Comparison of ENCODE assay signal across 24 cellular contexts in genomic region chr5:90861843-90862586, GRCh38.
DNase-seq lines count a peak whose midpoint lies in the region; ATAC-seq and TF ChIP-seq lines count a peak whose summit lies in the region.
"Had no signal": no experiment of that assay in that cellular context is flagged by ENCODE, and none has a peak within 500 bp of the region (broad histone marks: within the 10 kb centered on the region; RNA-seq: fewer than 3 reads in every experiment).

No MANE protein-coding gene starts in this region.

- H3K9me3 ChIP-seq in right lobe of liver (no peaks in the 10 kb centered on the region), Karpas-422 (ENCODE audit: low read length) (no peaks in the 10 kb centered on the region)
- H3K9me3 ChIP-seq: esophagus squamous epithelium, gastroesophageal sphincter, stomach, tibial nerve had no signal

- H3K4me3 ChIP-seq in right lobe of liver (no peak overlapping the region), Karpas-422 (ENCODE audit: low read length) (no peak overlapping the region)
- H3K4me3 ChIP-seq: esophagus squamous epithelium, gastroesophageal sphincter, lung, stomach, tibial nerve had no signal

- 46% methylated on average over 3 of the region's 3 CpGs for WGBS in right lobe of liver (ENCODE audit: insufficient coverage, low coverage, low lambda C conversion rate, missing lambda C conversion rate)

- no TSS peak for BruUV-seq in Calu3 (replicated peaks; lab: Mats Ljungman, UMichigan)

- TF ChIP-seq CTCF in Calu3 (IDR thresholded peaks at IDR 0.05; ENCODE audit: unreplicated experiment) (peak; percentile 35), LNCAP (IDR thresholded peaks at IDR 0.05) (peak; percentile 34; the same call in 1 of the 2 replicates), chondrocyte (IDR thresholded peaks at IDR 0.05) (peak; percentile 45), right lobe of liver (IDR thresholded peaks at IDR 0.05) (peak; percentile 44 to 56 (median 50))

- no peak overlapping the region for H3K4me3 Mint-ChIP-seq in Calu3 (ENCODE audit: low read depth, unreplicated experiment)
- no peak overlapping the region for H3K4me3 Mint-ChIP-seq in chondrocyte (ENCODE audit: unreplicated experiment)
- H3K4me3 Mint-ChIP-seq: activated CD8-positive, alpha-beta T cell treated with anti-CD3 and anti-CD28 coated beads for 36 hours; activated naive CD8-positive, alpha-beta T cell treated with anti-CD3 and anti-CD28 coated beads, Interleukin-2, amount 10 ng/mL, durations not matched to agents 7 days and 5 days; CD4-positive, alpha-beta T cell had no signal

- H3K27ac Mint-ChIP-seq in Calu3 (ENCODE audit: unreplicated experiment) (no peak overlapping the region), chondrocyte (ENCODE audit: unreplicated experiment) (no peak overlapping the region)
- H3K27ac Mint-ChIP-seq: activated CD8-positive, alpha-beta T cell treated with anti-CD3 and anti-CD28 coated beads for 36 hours; activated naive CD8-positive, alpha-beta T cell treated with anti-CD3 and anti-CD28 coated beads, Interleukin-2, amount 10 ng/mL, durations not matched to agents 7 days and 5 days; CD4-positive, alpha-beta T cell had no signal

- no peak for TF ChIP-seq POLR2A in right lobe of liver (IDR thresholded peaks at IDR 0.05)

- H3K36me3 Mint-ChIP-seq in Calu3 (ENCODE audit: insufficient read depth, unreplicated experiment) = no peaks in the 10 kb centered on the region
- H3K36me3 Mint-ChIP-seq in chondrocyte (ENCODE audit: low read depth) = no peaks in the 10 kb centered on the region
- H3K36me3 Mint-ChIP-seq: activated naive CD8-positive, alpha-beta T cell treated with anti-CD3 and anti-CD28 coated beads, Interleukin-2, amount 10 ng/mL, durations not matched to agents 7 days and 5 days had no signal

- H4K20me1 ChIP-seq in Karpas-422 (ENCODE audit: insufficient read depth, low read depth, low read length) = no peaks in the 10 kb centered on the region

- no peaks in the 10 kb centered on the region for H3K36me3 ChIP-seq in right lobe of liver
- no peaks in the 10 kb centered on the region for H3K36me3 ChIP-seq in Karpas-422 (ENCODE audit: insufficient read depth, low read length)
- H3K36me3 ChIP-seq: esophagus squamous epithelium, gastroesophageal sphincter, stomach, tibial nerve had no signal

- H3K4me1 ChIP-seq in right lobe of liver = peaks cover 0 to 4% (median 2%) of the 10 kb centered on the region in 4 donors
- H3K4me1 ChIP-seq in Karpas-422 (ENCODE audit: low read length) = no peaks in the 10 kb centered on the region

- DNase-seq in Calu3 (no peak), chondrocyte (ENCODE audit: low spot score) (no peak), right lobe of liver (no peak), Karpas-422 (no peak), head of caudate nucleus (no peak)
- DNase-seq: activated CD4-positive, CD25-positive, alpha-beta regulatory T cell treated with anti-CD3 and anti-CD28 coated beads, Interleukin-2, amount 50 U/mL, for 72 hours; activated CD8-positive, alpha-beta T cell treated with anti-CD3 and anti-CD28 coated beads for 36 hours; activated effector memory CD4-positive, alpha-beta T cell treated with anti-CD3 and anti-CD28 coated beads, Interleukin-2, amount 50 U/mL, for 16 hours; activated naive CD8-positive, alpha-beta T cell treated with anti-CD3 and anti-CD28 coated beads, Interleukin-2, amount 10 ng/mL, durations not matched to agents 7 days and 5 days; CD4-positive, alpha-beta T cell; effector CD8-positive, alpha-beta T cell; esophagus squamous epithelium; islet precursor cell; NCI-H1105 treated with DMSO at 0.1 percent for 48 hours; NCI-H2081; NCI-H446; stomach; T-helper 1 cell had no signal

- no peaks in the 10 kb centered on the region for H3K9me2 ChIP-seq in Karpas-422 (replicated peaks; ENCODE audit: insufficient read depth, low read length)

- H3K9ac ChIP-seq in Karpas-422 (ENCODE audit: low read length) = no peak overlapping the region

- H3K27me3 ChIP-seq in right lobe of liver (no peaks in the 10 kb centered on the region), Karpas-422 (ENCODE audit: low read length) (no peaks in the 10 kb centered on the region)
- H3K27me3 ChIP-seq: esophagus squamous epithelium, gastroesophageal sphincter, stomach, tibial nerve had no signal

- H2AFZ ChIP-seq in Karpas-422 (ENCODE audit: low read length) = no peak overlapping the region

- ATAC-seq in right lobe of liver (peak; percentile 41 to 72 (median 50)), GM21576 (IDR thresholded peaks at IDR 0.05; ENCODE audit: unreplicated experiment) (no peak), GM19328 (IDR thresholded peaks at IDR 0.05; ENCODE audit: unreplicated experiment) (no peak)
- ATAC-seq: activated CD8-positive, alpha-beta T cell treated with anti-CD3 and anti-CD28 coated beads for 36 hours; gastroesophageal sphincter had no signal

- H3K9me3 Mint-ChIP-seq in Calu3 (ENCODE audit: low read depth, unreplicated experiment) = no peaks in the 10 kb centered on the region
- no peaks in the 10 kb centered on the region for H3K9me3 Mint-ChIP-seq in chondrocyte (ENCODE audit: low read depth)
- H3K9me3 Mint-ChIP-seq: activated CD8-positive, alpha-beta T cell treated with anti-CD3 and anti-CD28 coated beads for 36 hours; activated naive CD8-positive, alpha-beta T cell treated with anti-CD3 and anti-CD28 coated beads, Interleukin-2, amount 10 ng/mL, durations not matched to agents 7 days and 5 days; CD4-positive, alpha-beta T cell had no signal

- H3K4me1 Mint-ChIP-seq in Calu3 (ENCODE audit: low read depth, unreplicated experiment) = no peaks in the 10 kb centered on the region
- peaks cover 3% of the 10 kb centered on the region for H3K4me1 Mint-ChIP-seq in chondrocyte (ENCODE audit: low read depth)
- H3K4me1 Mint-ChIP-seq: activated naive CD8-positive, alpha-beta T cell treated with anti-CD3 and anti-CD28 coated beads, Interleukin-2, amount 10 ng/mL, durations not matched to agents 7 days and 5 days had no signal

- no peak overlapping the region for H3K4me2 ChIP-seq in Karpas-422 (ENCODE audit: low read depth, low read length, poor library complexity, severe bottlenecking)

- H3K27ac ChIP-seq in right lobe of liver = no peak overlapping the region
- H3K27ac ChIP-seq in Karpas-422 (ENCODE audit: low read length) = no peak overlapping the region
- H3K27ac ChIP-seq: esophagus squamous epithelium, gastroesophageal sphincter, stomach, tibial nerve had no signal

- intact Hi-C loops in Calu3 (cut with micrococcal nuclease; ENCODE audit: unreplicated experiment) = no loop called here
- intact Hi-C loops in right lobe of liver (cut with DNase I) = no loop called here
- intact Hi-C loops in head of caudate nucleus (cut with DNase I) = no loop called here

- H3K79me2 ChIP-seq in Karpas-422 (ENCODE audit: low read length) = no peaks in the 10 kb centered on the region

- H3K27me3 Mint-ChIP-seq in Calu3 (ENCODE audit: unreplicated experiment) = no peaks in the 10 kb centered on the region
- H3K27me3 Mint-ChIP-seq in chondrocyte (ENCODE audit: low read depth) = no peaks in the 10 kb centered on the region
- H3K27me3 Mint-ChIP-seq: activated CD8-positive, alpha-beta T cell treated with anti-CD3 and anti-CD28 coated beads for 36 hours; activated naive CD8-positive, alpha-beta T cell treated with anti-CD3 and anti-CD28 coated beads, Interleukin-2, amount 10 ng/mL, durations not matched to agents 7 days and 5 days had no signal

- CTCF ChIA-PET in Calu3 (lab: Charles Lee) = interaction anchor here (1.0 to 1.4 kb wide), 5 partner anchors 55 to 558 kb away, joined by 3 to 9 read pairs (median 4); no protein-coding TSS in a partner anchor

Comparison
In these comparisons a context has a peak if more than half of its experiments do, and no peak if none do; other contexts are left out.
1. ATAC-seq: peak in right lobe of liver (4 of 4); none in GM21576 (single experiment) and GM19328 (single experiment).
2. Peak in every context shown above with its lines, with median percentiles within 50 percentile points of each other: CTCF ChIP-seq.